ENCODE assay signal across 10 cellular contexts in genomic region chr13:51721485-51721884, GRCh38.
DNase-seq lines count a peak whose midpoint lies in the region; ATAC-seq, FAIRE-seq and TF ChIP-seq lines count a peak whose summit lies in the region.
"Had no signal": no experiment of that assay in that cellular context is flagged by ENCODE, and none has a peak within 500 bp of the region (broad histone marks: within the 10 kb centered on the region; RNA-seq: fewer than 3 reads in every experiment).

No MANE protein-coding gene starts in this region.

- H3K4me1 ChIP-seq in GM12878 (ENCODE audit: control insufficient read depth, insufficient read depth, low read length) (peaks cover 15% of the 10 kb centered on the region), stomach smooth muscle (ENCODE audit: control insufficient read depth, insufficient read depth, low read length) (peaks cover 7% of the 10 kb centered on the region)
- H3K4me1 ChIP-seq in naive thymus-derived CD4-positive, alpha-beta T cell (ENCODE audit: control insufficient read depth in 2 of 2, insufficient read depth in 2 of 2, low read length in 2 of 2), result no peaks in the 10 kb centered on the region
- H3K4me1 ChIP-seq: parathyroid adenoma had no signal

- H3K27me3 Mint-ChIP-seq in naive thymus-derived CD4-positive, alpha-beta T cell, result no peaks in the 10 kb centered on the region

- RAD21 ChIA-PET in GM12878 (lab: Charles Lee; ENCODE audit: unreplicated experiment), result interaction anchor here (0.6 to 2.6 kb wide), 12 partner anchors 16 to 280 kb away, joined by 3 to 8 read pairs (median 4); partner anchors contain the start of gene INTS6

- ATAC-seq in GM19328 (IDR thresholded peaks at IDR 0.05; ENCODE audit: unreplicated experiment) (peak; percentile 82), HG02943 (IDR thresholded peaks at IDR 0.05; ENCODE audit: low read depth, unreplicated experiment) (peak; percentile 84), GM12878 (peak; percentile 95)
- no peak for ATAC-seq in naive thymus-derived CD4-positive, alpha-beta T cell

- peak overlapping the region; percentile 75 for H3K4me2 ChIP-seq in GM12878 (ENCODE audit: control insufficient read depth, insufficient read depth)

- H3K79me2 ChIP-seq in GM12878 (ENCODE audit: control insufficient read depth, insufficient read depth, low read length), result no peaks in the 10 kb centered on the region
- H3K79me2 ChIP-seq: parathyroid adenoma had no signal

- no peaks in the 10 kb centered on the region for H3K9me3 ChIP-seq in GM12878 (replicated peaks; ENCODE audit: control insufficient read depth, insufficient read depth, low read length)
- H3K9me3 ChIP-seq in stomach smooth muscle (ENCODE audit: control insufficient read depth in 2 of 2, low read length in 2 of 2), result no peaks in the 10 kb centered on the region
- H3K9me3 ChIP-seq in naive thymus-derived CD4-positive, alpha-beta T cell (ENCODE audit: control insufficient read depth in 2 of 3, low read length in 3 of 3), result no peaks in the 10 kb centered on the region

- 37% methylated on average over 3 of the region's 3 CpGs for WGBS in GM12878 (ENCODE audit: insufficient coverage, insufficient replicate concordance, low lambda C conversion rate, missing lambda C conversion rate)

- TF ChIP-seq RAD21 in GM12878 (IDR thresholded peaks at IDR 0.05; ENCODE audit: insufficient read depth, low read depth, low read length), result no peak

- DNase-seq in GM12878 (ENCODE audit: low read depth, low spot score), result peak; percentile 53
- no peak for DNase-seq in naive thymus-derived CD4-positive, alpha-beta T cell
- DNase-seq in stimulated activated CD8-positive, alpha-beta memory T cell treated with anti-CD3 and anti-CD28 coated beads, Interleukin-4, amount 100 ng/mL, for 48 hours, result no peak
- no peak for DNase-seq in DMS114 treated with DMSO at 0.1 percent for 48 hours (lab: John Stamatoyannopoulos, UW; ENCODE audit: unreplicated experiment)
- no peak for DNase-seq in urothelium cell line (ENCODE audit: low spot score)
- DNase-seq: NCI-H510A treated with DMSO at 0.1 percent for 48 hours had no signal

- CTCF ChIA-PET in GM12878 (lab: Yijun Ruan, JAX), result interaction anchor here (0.9 to 2.0 kb wide), 6 partner anchors 21 to 136 kb away, joined by 3 to 5 read pairs (median 4); no protein-coding TSS in a partner anchor
- CTCF ChIA-PET in naive thymus-derived CD4-positive, alpha-beta T cell (lab: Charles Lee), result no interaction called here

- peak overlapping the region; percentile 40; the same call in 1 of the 2 replicates for H3K9ac ChIP-seq in GM12878 (ENCODE audit: control insufficient read depth, insufficient read depth, low read length)
- no peak overlapping the region for H3K9ac ChIP-seq in stomach smooth muscle (ENCODE audit: low read length in 2 of 2)
- H3K9ac ChIP-seq: parathyroid adenoma had no signal

- H3K4me3 ChIP-seq in GM12878 (no peak overlapping the region), stomach smooth muscle (ENCODE audit: low read length in 2 of 2) (no peak overlapping the region)
- H3K4me3 ChIP-seq in naive thymus-derived CD4-positive, alpha-beta T cell (ENCODE audit: low read length), result no peak overlapping the region

- no peaks in the 10 kb centered on the region for H3K9me3 Mint-ChIP-seq in naive thymus-derived CD4-positive, alpha-beta T cell

- H3K4me3 Mint-ChIP-seq in naive thymus-derived CD4-positive, alpha-beta T cell, result no peak overlapping the region

- TF ChIP-seq CTCF in GM12878 (IDR thresholded peaks at IDR 0.05 in 2 of 3, conservative IDR thresholded peaks at IDR 0.05 in 1 of 3; ENCODE audit: control insufficient read depth in 2 of 3, extremely low read depth in 1 of 3, insufficient read depth in 1 of 3, low read depth in 3 of 3, low read length in 3 of 3), result no peak

- in situ Hi-C loops in GM12878 (cut with MboI), result no loop called here

- no TSS peak for BruUV-seq in GM12878 (replicated peaks; lab: Mats Ljungman, UMichigan)

- H3K27ac ChIP-seq in GM12878 (ENCODE audit: control insufficient read depth, insufficient read depth), result peak overlapping the region; percentile 72
- H3K27ac ChIP-seq in stomach smooth muscle (ENCODE audit: low read length), result peak overlapping the region; percentile 20
- H3K27ac ChIP-seq in naive thymus-derived CD4-positive, alpha-beta T cell (ENCODE audit: low read depth, low read length), result no peak overlapping the region
- H3K27ac ChIP-seq: parathyroid adenoma had no signal

- peaks cover 0 to 1% (median 0%) of the 10 kb centered on the region in 7 donors for H3K4me1 Mint-ChIP-seq in naive thymus-derived CD4-positive, alpha-beta T cell

- no peaks in the 10 kb centered on the region for H4K20me1 ChIP-seq in GM12878 (ENCODE audit: control insufficient read depth, insufficient read depth)

- POLR2A ChIA-PET in GM12878 (lab: Charles Lee), result interaction anchor here (0.7 to 1.5 kb wide), 3 partner anchors 14 to 1814 kb away, joined by 3 to 4 read pairs (median 3); no protein-coding TSS in a partner anchor
- POLR2A ChIA-PET in naive thymus-derived CD4-positive, alpha-beta T cell (lab: Charles Lee), result interaction anchor here (0.8 kb wide), 1 partner anchor 21 kb away, joined by 3 read pairs; no protein-coding TSS in a partner anchor

- no peak for TF ChIP-seq POLR2A in GM12878 (IDR thresholded peaks at IDR 0.05; ENCODE audit: low read depth, low read length)

- peaks cover 0 to 2% of the 10 kb centered on the region in 2 experiments; a peak in 1 of 4 replicates for H3K36me3 ChIP-seq in GM12878 (ENCODE audit: control insufficient read depth in 2 of 2, insufficient read depth in 2 of 2, low read length in 1 of 2)
- no peaks in the 10 kb centered on the region for H3K36me3 ChIP-seq in stomach smooth muscle (ENCODE audit: control insufficient read depth in 2 of 2, insufficient read depth in 2 of 2, low read length in 2 of 2)
- peaks cover 0 to 3% (median 0%) of the 10 kb centered on the region in 3 experiments for H3K36me3 ChIP-seq in naive thymus-derived CD4-positive, alpha-beta T cell (ENCODE audit: control insufficient read depth in 2 of 3, insufficient read depth in 3 of 3, low read length in 3 of 3)

- intact Hi-C loops in GM12878 (cut with micrococcal nuclease; ENCODE audit: unreplicated experiment), result no loop called here
- intact Hi-C loops in naive thymus-derived CD4-positive, alpha-beta T cell (cut with micrococcal nuclease), result no loop called here

- no peak overlapping the region for H3K27ac Mint-ChIP-seq in naive thymus-derived CD4-positive, alpha-beta T cell

- no peaks in the 10 kb centered on the region for H3K27me3 ChIP-seq in GM12878 (replicated peaks in 1 of 2; ENCODE audit: control insufficient read depth in 2 of 2, insufficient read depth in 2 of 2, low read length in 1 of 2)
- H3K27me3 ChIP-seq in stomach smooth muscle (ENCODE audit: control insufficient read depth in 1 of 2, insufficient read depth in 2 of 2, low read length in 2 of 2), result no peaks in the 10 kb centered on the region
- no peaks in the 10 kb centered on the region for H3K27me3 ChIP-seq in naive thymus-derived CD4-positive, alpha-beta T cell (ENCODE audit: control insufficient read depth in 2 of 2, insufficient read depth in 2 of 2, low read length in 2 of 2)

- SMC1A ChIA-PET in GM12878 (lab: Charles Lee; ENCODE audit: uncharacterized antibody, unreplicated experiment), result interaction anchor here (0.7 to 3.3 kb wide), 20 partner anchors 8 to 388 kb away, joined by 3 to 12 read pairs (median 4); no protein-coding TSS in a partner anchor

- no peak for FAIRE-seq in GM12878 (lab: Jason Lieb, UNC)
- no peak for FAIRE-seq in urothelium cell line (lab: Jason Lieb, UNC)

- H3K36me3 Mint-ChIP-seq in naive thymus-derived CD4-positive, alpha-beta T cell, result peaks cover 9 to 32% (median 15%) of the 10 kb centered on the region in 5 donors

- TF ChIP-seq EP300 in GM12878 (IDR thresholded peaks at IDR 0.05; ENCODE audit: borderline replicate concordance in 1 of 2, control insufficient read depth in 1 of 2, low read depth in 2 of 2, low read length in 2 of 2), result no peak

- peak overlapping the region; percentile 15; the same call in 1 of the 2 replicates for H2AFZ ChIP-seq in GM12878 (ENCODE audit: control insufficient read depth, low read depth, low read length)
- H2AFZ ChIP-seq: parathyroid adenoma had no signal

TF ChIP-seq in GM12878, 131 proteins besides CTCF, POLR2A, EP300 and RAD21 (continues in another document):
- TF ChIP-seq SP1 (IDR thresholded peaks at IDR 0.05; ENCODE audit: low read depth, low read length), result no peak
- no peak for TF ChIP-seq CREB1 (IDR thresholded peaks at IDR 0.05; ENCODE audit: low read depth)
- TF ChIP-seq TBL1XR1 (IDR thresholded peaks at IDR 0.05; ENCODE audit: low read depth, low read length), result no peak
- TF ChIP-seq ZNF687 (IDR thresholded peaks at IDR 0.05), result 0 out of 2 replicates have a peak, but pooled peaks have one; percentile 26
- TF ChIP-seq POU2F2 (IDR thresholded peaks at IDR 0.05; ENCODE audit: borderline replicate concordance, low read depth, low read length), result no peak
- no peak for TF ChIP-seq CHD4 (IDR thresholded peaks at IDR 0.05)
